Comparison of ENCODE assay signal across 10 cellular contexts in the genomic region with DNA sequence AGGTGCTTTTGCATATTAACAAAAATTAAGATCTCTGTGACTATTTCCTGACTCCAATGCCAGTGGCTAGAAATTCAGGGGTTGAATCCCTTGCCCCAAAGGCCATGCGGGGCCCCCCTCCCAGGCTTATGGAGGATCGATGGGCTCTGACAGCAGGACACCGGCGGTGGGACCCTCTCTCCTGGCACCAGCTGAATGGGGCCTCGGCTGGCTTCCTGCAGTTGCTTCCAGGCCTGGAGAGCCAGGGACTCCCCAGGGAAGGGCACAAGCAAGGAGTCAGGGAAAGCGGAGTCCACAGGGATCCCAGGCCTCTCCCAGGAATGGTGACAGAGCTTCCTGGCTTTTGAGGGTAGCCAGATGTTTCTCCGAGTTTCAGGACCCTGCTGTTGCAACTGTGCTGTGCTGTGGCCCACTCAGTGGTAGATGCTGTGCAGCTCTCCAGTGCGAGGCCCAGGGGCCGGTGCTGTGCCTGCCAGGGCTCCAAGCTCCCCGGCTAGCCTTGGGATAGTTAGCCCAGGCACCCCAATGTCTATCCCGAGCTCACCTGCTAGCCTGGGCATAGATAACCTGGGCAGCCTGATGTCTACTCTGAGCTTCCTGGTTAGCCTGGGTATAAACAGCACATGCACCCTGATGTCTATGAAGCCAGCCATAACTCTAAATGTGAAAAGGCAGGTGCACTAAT.
"Had no signal": no experiment of that assay in that cellular context is flagged by ENCODE, and none has a peak within 500 bp of the region (broad histone marks: within the 10 kb centered on the region; RNA-seq: fewer than 3 reads in every experiment).

No MANE protein-coding gene starts in this region.

- H3K4me1 ChIP-seq: HAP-1 had no signal

- H3K4me2 ChIP-seq: KMS-11 had no signal

- H3K36me3 Mint-ChIP-seq: IgD-negative memory B cell had no signal

- H2AFZ ChIP-seq: GM23248 had no signal

- H3K36me3 ChIP-seq: HAP-1 had no signal

- H3K9ac ChIP-seq: GM23248, KMS-11 had no signal

- H3K27me3 Mint-ChIP-seq: IgD-negative memory B cell had no signal

- H3K27ac ChIP-seq: GM23248, HL-60, KMS-11 had no signal

- H3K4me3 Mint-ChIP-seq: IgD-negative memory B cell had no signal

- DNase-seq: GM23248, GOT3, H7, KBM-7 had no signal

- H3K9me3 ChIP-seq: HAP-1 had no signal

- H3K4me3 ChIP-seq: GM23248, HAP-1 had no signal

- ATAC-seq: HCT116, HepG2 had no signal

- H3K9me3 Mint-ChIP-seq: IgD-negative memory B cell had no signal

- H3K4me1 Mint-ChIP-seq: IgD-negative memory B cell had no signal
